In the genomic region with DNA sequence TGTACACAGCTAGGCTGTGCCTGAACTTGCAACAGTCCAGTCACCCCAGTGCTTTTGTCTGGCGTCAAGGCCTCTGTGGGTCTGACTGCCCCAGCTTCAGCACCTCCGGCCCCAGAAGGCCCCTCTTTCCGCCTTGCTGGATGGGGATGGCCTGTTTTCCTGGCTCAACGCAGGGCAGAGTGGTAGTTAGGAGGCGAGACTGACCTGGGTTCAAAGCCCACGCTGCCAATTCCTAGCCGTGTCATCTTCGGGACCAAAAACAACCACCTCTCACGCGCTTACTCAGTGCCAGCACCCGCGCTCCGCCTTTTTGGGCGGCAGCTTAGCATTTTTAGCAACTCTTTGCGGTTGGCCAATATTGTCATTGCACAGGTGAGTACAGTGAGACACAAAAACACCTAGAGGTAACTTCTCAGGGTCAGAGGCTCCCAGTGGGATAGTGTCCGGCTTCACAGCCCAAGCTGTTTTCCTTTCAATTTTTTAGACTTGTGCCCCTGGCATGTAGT, we compare ENCODE assay signal across 2 cellular contexts.
A peak's percentile ranks its signal among the peaks of the same experiment; 100 is the strongest.
TF ChIP-seq lines count a peak whose summit lies in the region.

No MANE protein-coding gene starts in this region.

TF ChIP-seq in HepG2, 621 proteins besides CTCF, POLR2A, EP300 and RAD21:
- TF ChIP-seq, protein P1, sequence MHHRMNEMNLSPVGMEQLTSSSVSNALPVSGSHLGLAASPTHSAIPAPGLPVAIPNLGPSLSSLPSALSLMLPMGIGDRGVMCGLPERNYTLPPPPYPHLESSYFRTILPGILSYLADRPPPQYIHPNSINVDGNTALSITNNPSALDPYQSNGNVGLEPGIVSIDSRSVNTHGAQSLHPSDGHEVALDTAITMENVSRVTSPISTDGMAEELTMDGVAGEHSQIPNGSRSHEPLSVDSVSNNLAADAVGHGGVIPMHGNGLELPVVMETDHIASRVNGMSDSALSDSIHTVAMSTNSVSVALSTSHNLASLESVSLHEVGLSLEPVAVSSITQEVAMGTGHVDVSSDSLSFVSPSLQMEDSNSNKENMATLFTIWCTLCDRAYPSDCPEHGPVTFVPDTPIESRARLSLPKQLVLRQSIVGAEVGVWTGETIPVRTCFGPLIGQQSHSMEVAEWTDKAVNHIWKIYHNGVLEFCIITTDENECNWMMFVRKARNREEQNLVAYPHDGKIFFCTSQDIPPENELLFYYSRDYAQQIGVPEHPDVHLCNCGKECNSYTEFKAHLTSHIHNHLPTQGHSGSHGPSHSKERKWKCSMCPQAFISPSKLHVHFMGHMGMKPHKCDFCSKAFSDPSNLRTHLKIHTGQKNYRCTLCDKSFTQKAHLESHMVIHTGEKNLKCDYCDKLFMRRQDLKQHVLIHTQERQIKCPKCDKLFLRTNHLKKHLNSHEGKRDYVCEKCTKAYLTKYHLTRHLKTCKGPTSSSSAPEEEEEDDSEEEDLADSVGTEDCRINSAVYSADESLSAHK (CRISPR knock-in tag; IDR thresholded peaks at IDR 0.05; ENCODE audit: borderline replicate concordance), result no peak
- TF ChIP-seq DNMT1 (CRISPR knock-in tag; IDR thresholded peaks at IDR 0.05), result no peak
- no peak for TF ChIP-seq ZNF30 (CRISPR knock-in tag; IDR thresholded peaks at IDR 0.05)
- peak; percentile 48 for TF ChIP-seq AGO2 (optimal IDR thresholded peaks at IDR 0.05; ENCODE audit: low read depth, low read length)
- TF ChIP-seq ZC3H13 (CRISPR knock-in tag; IDR thresholded peaks at IDR 0.05), result no peak
- no peak for TF ChIP-seq TCF7 (IDR thresholded peaks at IDR 0.05; ENCODE audit: low read depth)
- TF ChIP-seq, protein P2, sequence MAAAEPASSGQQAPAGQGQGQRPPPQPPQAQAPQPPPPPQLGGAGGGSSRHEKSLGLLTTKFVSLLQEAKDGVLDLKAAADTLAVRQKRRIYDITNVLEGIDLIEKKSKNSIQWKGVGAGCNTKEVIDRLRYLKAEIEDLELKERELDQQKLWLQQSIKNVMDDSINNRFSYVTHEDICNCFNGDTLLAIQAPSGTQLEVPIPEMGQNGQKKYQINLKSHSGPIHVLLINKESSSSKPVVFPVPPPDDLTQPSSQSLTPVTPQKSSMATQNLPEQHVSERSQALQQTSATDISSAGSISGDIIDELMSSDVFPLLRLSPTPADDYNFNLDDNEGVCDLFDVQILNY (CRISPR knock-in tag; conservative IDR thresholded peaks at IDR 0.05), result no peak
- TF ChIP-seq ZNF460 (CRISPR knock-in tag; IDR thresholded peaks at IDR 0.05; ENCODE audit: borderline replicate concordance), result no peak

TF ChIP-seq in K562, 482 proteins besides CTCF, POLR2A, EP300 and RAD21:
- TF ChIP-seq POLR2G (IDR thresholded peaks at IDR 0.05; ENCODE audit: low read depth, low read length) (peak; percentile 12), RBFOX2 (IDR thresholded peaks at IDR 0.05; ENCODE audit: low read depth, low read length) (peak; percentile 36; the same call in 1 of the 2 replicates), ZEB2 (IDR thresholded peaks at IDR 0.05) (no peak), ERF (CRISPR knock-in tag; IDR thresholded peaks at IDR 0.05) (no peak), ZNF75A (CRISPR knock-in tag; IDR thresholded peaks at IDR 0.05) (no peak), TEAD1 (CRISPR knock-in tag; IDR thresholded peaks at IDR 0.05) (no peak)
- TF ChIP-seq, protein P3, sequence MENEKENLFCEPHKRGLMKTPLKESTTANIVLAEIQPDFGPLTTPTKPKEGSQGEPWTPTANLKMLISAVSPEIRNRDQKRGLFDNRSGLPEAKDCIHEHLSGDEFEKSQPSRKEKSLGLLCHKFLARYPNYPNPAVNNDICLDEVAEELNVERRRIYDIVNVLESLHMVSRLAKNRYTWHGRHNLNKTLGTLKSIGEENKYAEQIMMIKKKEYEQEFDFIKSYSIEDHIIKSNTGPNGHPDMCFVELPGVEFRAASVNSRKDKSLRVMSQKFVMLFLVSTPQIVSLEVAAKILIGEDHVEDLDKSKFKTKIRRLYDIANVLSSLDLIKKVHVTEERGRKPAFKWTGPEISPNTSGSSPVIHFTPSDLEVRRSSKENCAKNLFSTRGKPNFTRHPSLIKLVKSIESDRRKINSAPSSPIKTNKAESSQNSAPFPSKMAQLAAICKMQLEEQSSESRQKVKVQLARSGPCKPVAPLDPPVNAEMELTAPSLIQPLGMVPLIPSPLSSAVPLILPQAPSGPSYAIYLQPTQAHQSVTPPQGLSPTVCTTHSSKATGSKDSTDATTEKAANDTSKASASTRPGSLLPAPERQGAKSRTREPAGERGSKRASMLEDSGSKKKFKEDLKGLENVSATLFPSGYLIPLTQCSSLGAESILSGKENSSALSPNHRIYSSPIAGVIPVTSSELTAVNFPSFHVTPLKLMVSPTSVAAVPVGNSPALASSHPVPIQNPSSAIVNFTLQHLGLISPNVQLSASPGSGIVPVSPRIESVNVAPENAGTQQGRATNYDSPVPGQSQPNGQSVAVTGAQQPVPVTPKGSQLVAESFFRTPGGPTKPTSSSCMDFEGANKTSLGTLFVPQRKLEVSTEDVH (IDR thresholded peaks at IDR 0.05; ENCODE audit: low read depth, partially characterized antibody), result no peak
